ENCODE assay signal across 13 cellular contexts in genomic region chrX:115642304-115642703, GRCh38.
DNase-seq lines count a peak whose midpoint lies in the region; ATAC-seq, FAIRE-seq and TF ChIP-seq lines count a peak whose summit lies in the region.
"Had no signal": no experiment of that assay in that cellular context is flagged by ENCODE, and none has a peak within 500 bp of the region (broad histone marks: within the 10 kb centered on the region; RNA-seq: fewer than 3 reads in every experiment).

No MANE protein-coding gene starts in this region.

- no peak overlapping the region for H4K5ac ChIP-seq in mesendoderm (ENCODE audit: low read length)

- intact Hi-C loops in Right ventricle myocardium superior (cut with DNase I): loop anchor here (5.0 kb wide), 1 partner anchor 310 kb away; no protein-coding TSS in a partner anchor

- H3K79me1 ChIP-seq in mesendoderm (ENCODE audit: low read length): no peaks in the 10 kb centered on the region

- H3K4ac ChIP-seq in mesendoderm (ENCODE audit: low read depth, low read length): no peak overlapping the region

- DNase-seq in Right ventricle myocardium superior (no peak), right atrium auricular region (ENCODE audit: low spot score) (no peak), mesendoderm (peak; percentile 23), NCI-H146 (lab: John Stamatoyannopoulos, UW) (no peak), RCC 7860 (ENCODE audit: low spot score) (no peak)
- DNase-seq: activated CD8-positive, alpha-beta memory T cell treated with anti-CD3 and anti-CD28 coated beads, Interleukin-2, amount 50 U/mL, for 4 hours; activated naive CD8-positive, alpha-beta T cell treated with anti-CD3 and anti-CD28 coated beads, Interleukin-2, amount 10 ng/mL, durations not matched to agents 7 days and 5 days; left cardiac atrium; NCI-H1048 had no signal

- peaks cover 60% of the 10 kb centered on the region for H3K36me3 Mint-ChIP-seq in brain
- H3K36me3 Mint-ChIP-seq: activated naive CD8-positive, alpha-beta T cell treated with anti-CD3 and anti-CD28 coated beads, Interleukin-2, amount 10 ng/mL, durations not matched to agents 7 days and 5 days had no signal

- H3K4me3 ChIP-seq in right atrium auricular region: no peak overlapping the region
- no peak overlapping the region for H3K4me3 ChIP-seq in mesendoderm (ENCODE audit: low read length)

- H3K4me1 ChIP-seq in right atrium auricular region (peaks cover 0 to 4% of the 10 kb centered on the region in 2 donors), mesendoderm (ENCODE audit: control insufficient read depth, low read depth, low read length) (no peaks in the 10 kb centered on the region)

- no peak overlapping the region for H3K18ac ChIP-seq in mesendoderm (ENCODE audit: low read length)

- no peak overlapping the region for H3K56ac ChIP-seq in mesendoderm (ENCODE audit: low read length)

- no peak overlapping the region for H2BK5ac ChIP-seq in mesendoderm (ENCODE audit: low read length)

- no peak overlapping the region for H3K4me2 ChIP-seq in mesendoderm (ENCODE audit: low read length)

- no peak for FAIRE-seq in RCC 7860 (lab: Jason Lieb, UNC)

- H3K27me3 ChIP-seq in right atrium auricular region (no peaks in the 10 kb centered on the region), mesendoderm (ENCODE audit: insufficient read depth, low read length, poor library complexity) (no peaks in the 10 kb centered on the region)

- H3K79me2 ChIP-seq in mesendoderm (ENCODE audit: control insufficient read depth, insufficient read depth, low read length): no peaks in the 10 kb centered on the region

- no peak overlapping the region for H4K8ac ChIP-seq in mesendoderm (ENCODE audit: low read depth, low read length)

- TF ChIP-seq CTCF in right atrium auricular region (IDR thresholded peaks at IDR 0.05) (no peak), brain (conservative IDR thresholded peaks at IDR 0.05) (no peak)

- H3K27ac ChIP-seq in right atrium auricular region: peak overlapping the region in 1 of 2 donors; percentile 39
- no peak overlapping the region for H3K27ac ChIP-seq in mesendoderm (ENCODE audit: low read depth, low read length)
- H3K27ac ChIP-seq: VCaP had no signal

- H3K27ac Mint-ChIP-seq in brain: peak overlapping the region in 4 of 5 experiments; percentile 6 to 66 (median 57)
- H3K27ac Mint-ChIP-seq: activated naive CD8-positive, alpha-beta T cell treated with anti-CD3 and anti-CD28 coated beads, Interleukin-2, amount 10 ng/mL, durations not matched to agents 7 days and 5 days had no signal

- peaks cover 35% of the 10 kb centered on the region for H3K36me3 ChIP-seq in right atrium auricular region
- no peaks in the 10 kb centered on the region for H3K36me3 ChIP-seq in mesendoderm (ENCODE audit: control insufficient read depth, insufficient read depth, low read length)

- peak; percentile 34 for ATAC-seq in Right ventricle myocardium superior (ENCODE audit: poor library complexity)
- ATAC-seq in GM18907 (IDR thresholded peaks at IDR 0.05; ENCODE audit: unreplicated experiment): no peak
- no peak for ATAC-seq in HG03565 (IDR thresholded peaks at IDR 0.05; ENCODE audit: unreplicated experiment)

- no peaks in the 10 kb centered on the region for H3K9me3 ChIP-seq in right atrium auricular region

- no peaks in the 10 kb centered on the region for H3K9me3 Mint-ChIP-seq in brain
- H3K9me3 Mint-ChIP-seq: activated naive CD8-positive, alpha-beta T cell treated with anti-CD3 and anti-CD28 coated beads, Interleukin-2, amount 10 ng/mL, durations not matched to agents 7 days and 5 days had no signal

- no CpG with 5 or more reads among the region's 2 CpGs for WGBS in mesendoderm (ENCODE audit: extremely low coverage, insufficient coverage, low lambda C conversion rate)

- H3K4me1 Mint-ChIP-seq in brain: peaks cover 22% of the 10 kb centered on the region
- H3K4me1 Mint-ChIP-seq: activated naive CD8-positive, alpha-beta T cell treated with anti-CD3 and anti-CD28 coated beads, Interleukin-2, amount 10 ng/mL, durations not matched to agents 7 days and 5 days had no signal

- H2BK120ac ChIP-seq in mesendoderm (ENCODE audit: low read depth, low read length): no peak overlapping the region

- no peak overlapping the region for H2BK15ac ChIP-seq in mesendoderm (replicated peaks; ENCODE audit: low read depth)

- no peak overlapping the region for H3K9ac ChIP-seq in mesendoderm (ENCODE audit: low read length)

- H2AK5ac ChIP-seq in mesendoderm (ENCODE audit: low read length): no peak overlapping the region

- H3K27me3 Mint-ChIP-seq in brain: peaks cover 4% of the 10 kb centered on the region
- H3K27me3 Mint-ChIP-seq: activated naive CD8-positive, alpha-beta T cell treated with anti-CD3 and anti-CD28 coated beads, Interleukin-2, amount 10 ng/mL, durations not matched to agents 7 days and 5 days had no signal

- H3K4me3 Mint-ChIP-seq in brain: no peak overlapping the region
- H3K4me3 Mint-ChIP-seq: activated naive CD8-positive, alpha-beta T cell treated with anti-CD3 and anti-CD28 coated beads, Interleukin-2, amount 10 ng/mL, durations not matched to agents 7 days and 5 days had no signal

- no peak overlapping the region for H3K23ac ChIP-seq in mesendoderm (ENCODE audit: low read length)
